1 cellular context compared by ENCODE assay signal in genomic region chr14:20799955-20800544, GRCh38.
TF ChIP-seq lines count a peak whose summit lies in the region.

No MANE protein-coding gene starts in this region.

TF ChIP-seq in K562, 482 proteins besides CTCF, POLR2A, EP300 and RAD21 (continued from another document and continues in another):
- TF ChIP-seq ZBTB26 (CRISPR knock-in tag; IDR thresholded peaks at IDR 0.05) (no peak), ZNF707 (CRISPR knock-in tag; conservative IDR thresholded peaks at IDR 0.05) (no peak), ZNF3 (CRISPR knock-in tag; IDR thresholded peaks at IDR 0.05) (no peak), PHTF2 (CRISPR knock-in tag; IDR thresholded peaks at IDR 0.05) (no peak), ZBTB12 (CRISPR knock-in tag; IDR thresholded peaks at IDR 0.05) (no peak), RBBP5 (IDR thresholded peaks at IDR 0.05; ENCODE audit: borderline replicate concordance, insufficient read depth, low read length, poor library complexity, severe bottlenecking) (no peak), PML (IDR thresholded peaks at IDR 0.05; ENCODE audit: low read length) (no peak), KLF13 (tag; IDR thresholded peaks at IDR 0.05; ENCODE audit: borderline replicate concordance, low read depth) (no peak), TFAP4 (CRISPR knock-in tag; IDR thresholded peaks at IDR 0.05; ENCODE audit: borderline replicate concordance) (no peak), ZNF583 (CRISPR knock-in tag; IDR thresholded peaks at IDR 0.05) (peak; percentile 63; the same call in 1 of the 2 replicates), HINFP (tag; conservative IDR thresholded peaks at IDR 0.05; ENCODE audit: low read depth) (no peak), ZNF263 (CRISPR knock-in tag; IDR thresholded peaks at IDR 0.05; ENCODE audit: borderline replicate concordance) (no peak), KAT7 (CRISPR knock-in tag; IDR thresholded peaks at IDR 0.05; ENCODE audit: borderline replicate concordance) (no peak), NR4A1 (CRISPR knock-in tag; IDR thresholded peaks at IDR 0.05) (no peak), NR4A1 (tag; IDR thresholded peaks at IDR 0.05) (no peak; the same call in 1 of the 2 replicates), SMAD4 (CRISPR knock-in tag; conservative IDR thresholded peaks at IDR 0.05) (0 out of 2 replicates have a peak, but pooled peaks have one; percentile 26), ZNF436 (CRISPR knock-in tag; IDR thresholded peaks at IDR 0.05) (no peak), NELFE (IDR thresholded peaks at IDR 0.05; ENCODE audit: insufficient read depth, insufficient read length) (no peak), ZNF133 (CRISPR knock-in tag; IDR thresholded peaks at IDR 0.05) (no peak), ARHGAP35 (IDR thresholded peaks at IDR 0.05; ENCODE audit: partially characterized antibody) (no peak), MITF (IDR thresholded peaks at IDR 0.05) (no peak), FUS (optimal IDR thresholded peaks at IDR 0.05; ENCODE audit: low read depth, low read length) (no peak), TAF7 (tag; IDR thresholded peaks at IDR 0.05) (no peak), NFXL1 (CRISPR knock-in tag; IDR thresholded peaks at IDR 0.05) (no peak), PHF21A (IDR thresholded peaks at IDR 0.05; ENCODE audit: borderline replicate concordance, low read depth) (no peak), E2F4 (CRISPR knock-in tag; IDR thresholded peaks at IDR 0.05; ENCODE audit: low read depth) (no peak), ZNF146 (CRISPR knock-in tag; IDR thresholded peaks at IDR 0.05; ENCODE audit: unreplicated experiment) (no peak), ZNF780A (CRISPR knock-in tag; IDR thresholded peaks at IDR 0.05) (no peak), BACH1 (tag; IDR thresholded peaks at IDR 0.05) (no peak), SNIP1 (IDR thresholded peaks at IDR 0.05; ENCODE audit: low read depth) (no peak), NFIC (IDR thresholded peaks at IDR 0.05) (no peak), CBX1 (IDR thresholded peaks at IDR 0.05; ENCODE audit: low read depth) (no peak), NEUROD1 (IDR thresholded peaks at IDR 0.05; ENCODE audit: borderline replicate concordance, low read depth, low read length, partially characterized antibody) (no peak), CHD1 (IDR thresholded peaks at IDR 0.05; ENCODE audit: low read length) (no peak), RBM39 (optimal IDR thresholded peaks at IDR 0.05; ENCODE audit: low read depth, low read length) (no peak), ZNF644 (tag; IDR thresholded peaks at IDR 0.05; ENCODE audit: low read depth) (no peak), SRSF1 (IDR thresholded peaks at IDR 0.05; ENCODE audit: low read depth, low read length) (no peak), L3MBTL2 (IDR thresholded peaks at IDR 0.05) (0 out of 2 replicates have a peak, but pooled peaks have one; percentile 11), KAT2B (IDR thresholded peaks at IDR 0.05; ENCODE audit: low read depth, low read length) (no peak), TAL1 (IDR thresholded peaks at IDR 0.05) (no peak), MTF1 (CRISPR knock-in tag; IDR thresholded peaks at IDR 0.05; ENCODE audit: borderline replicate concordance) (no peak), MNT (conservative IDR thresholded peaks at IDR 0.05) (no peak), HDAC1 (IDR thresholded peaks at IDR 0.05) (peak in 1 of 2 experiments; percentile 41; a peak in 1 of 4 replicates), ETV1 (tag; conservative IDR thresholded peaks at IDR 0.05; ENCODE audit: low read depth) (no peak), MBD1 (CRISPR knock-in tag; IDR thresholded peaks at IDR 0.05) (no peak), ARID4B (CRISPR knock-in tag; IDR thresholded peaks at IDR 0.05) (no peak), U2AF1 (optimal IDR thresholded peaks at IDR 0.05; ENCODE audit: low read depth, low read length) (no peak), C11orf30 (IDR thresholded peaks at IDR 0.05; ENCODE audit: low read depth) (peak; percentile 26), CBX3 (IDR thresholded peaks at IDR 0.05; ENCODE audit: borderline replicate concordance in 1 of 2, low read length in 2 of 2) (no peak), RBFOX2 (IDR thresholded peaks at IDR 0.05; ENCODE audit: low read depth, low read length) (0 out of 2 replicates have a peak, but pooled peaks have one; percentile 22), MBD2 (IDR thresholded peaks at IDR 0.05; ENCODE audit: borderline replicate concordance, low read depth) (no peak), JUN (IDR thresholded peaks at IDR 0.05; ENCODE audit: borderline replicate concordance, low read depth, low read length) (no peak), JUN (CRISPR knock-in tag; IDR thresholded peaks at IDR 0.05; ENCODE audit: borderline replicate concordance) (no peak), TBP (optimal IDR thresholded peaks at IDR 0.05; ENCODE audit: low read depth, low read length) (no peak)
- TF ChIP-seq, protein P1, sequence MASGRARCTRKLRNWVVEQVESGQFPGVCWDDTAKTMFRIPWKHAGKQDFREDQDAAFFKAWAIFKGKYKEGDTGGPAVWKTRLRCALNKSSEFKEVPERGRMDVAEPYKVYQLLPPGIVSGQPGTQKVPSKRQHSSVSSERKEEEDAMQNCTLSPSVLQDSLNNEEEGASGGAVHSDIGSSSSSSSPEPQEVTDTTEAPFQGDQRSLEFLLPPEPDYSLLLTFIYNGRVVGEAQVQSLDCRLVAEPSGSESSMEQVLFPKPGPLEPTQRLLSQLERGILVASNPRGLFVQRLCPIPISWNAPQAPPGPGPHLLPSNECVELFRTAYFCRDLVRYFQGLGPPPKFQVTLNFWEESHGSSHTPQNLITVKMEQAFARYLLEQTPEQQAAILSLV (tag; IDR thresholded peaks at IDR 0.05): no peak
- TF ChIP-seq, protein P2, sequence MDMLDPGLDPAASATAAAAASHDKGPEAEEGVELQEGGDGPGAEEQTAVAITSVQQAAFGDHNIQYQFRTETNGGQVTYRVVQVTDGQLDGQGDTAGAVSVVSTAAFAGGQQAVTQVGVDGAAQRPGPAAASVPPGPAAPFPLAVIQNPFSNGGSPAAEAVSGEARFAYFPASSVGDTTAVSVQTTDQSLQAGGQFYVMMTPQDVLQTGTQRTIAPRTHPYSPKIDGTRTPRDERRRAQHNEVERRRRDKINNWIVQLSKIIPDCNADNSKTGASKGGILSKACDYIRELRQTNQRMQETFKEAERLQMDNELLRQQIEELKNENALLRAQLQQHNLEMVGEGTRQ (CRISPR knock-in tag; IDR thresholded peaks at IDR 0.05): no peak
